ENCODE assay signal across 16 cellular contexts in genomic region chr2:66689456-66690051, GRCh38.
DNase-seq lines count a peak whose midpoint lies in the region; ATAC-seq and TF ChIP-seq lines count a peak whose summit lies in the region.
"Had no signal": no experiment of that assay in that cellular context is flagged by ENCODE, and none has a peak within 500 bp of the region (broad histone marks: within the 10 kb centered on the region; RNA-seq: fewer than 3 reads in every experiment).

No MANE protein-coding gene starts in this region.

- in situ Hi-C loops in G401 (cut with HindIII; ENCODE audit: low sequenced_read_pairs): no loop called here

- H3K9me3 Mint-ChIP-seq in type B pancreatic cell (no peaks in the 10 kb centered on the region), Caco-2 (ENCODE audit: unreplicated experiment) (no peaks in the 10 kb centered on the region)
- H3K9me3 Mint-ChIP-seq: HFFc6 had no signal

- no peaks in the 10 kb centered on the region for H3K36me3 Mint-ChIP-seq in type B pancreatic cell
- no peaks in the 10 kb centered on the region for H3K36me3 Mint-ChIP-seq in Caco-2 (ENCODE audit: insufficient read depth, unreplicated experiment)

- CTCF ChIA-PET in Caco-2 (lab: Charles Lee): no interaction called here

- H3K27me3 Mint-ChIP-seq in type B pancreatic cell: no peaks in the 10 kb centered on the region
- peaks cover 2% of the 10 kb centered on the region for H3K27me3 Mint-ChIP-seq in Caco-2 (ENCODE audit: insufficient read depth, unreplicated experiment)

- no peaks in the 10 kb centered on the region for H3K4me1 ChIP-seq in Caco-2

- peak; percentile 81 for DNase-seq in G401 (ENCODE audit: low spot score)
- peak; percentile 71 for DNase-seq in fibroblast of the aortic adventitia (ENCODE audit: low read depth)
- DNase-seq in omental fat pad (ENCODE audit: low spot score): no peak
- no peak for DNase-seq in type B pancreatic cell (ENCODE audit: extremely low spot score, unreplicated experiment)
- DNase-seq in stimulated activated naive CD4-positive, alpha-beta T cell (lab: John Stamatoyannopoulos, UW): no peak
- DNase-seq in ureter (ENCODE audit: low spot score): no peak
- DNase-seq in Caco-2: no peak
- DNase-seq in NCI-H446 treated with DMSO at 0.1 percent for 48 hours (lab: John Stamatoyannopoulos, UW): no peak
- DNase-seq: DMS153, EL, HFFc6, NCI-H1092 treated with DMSO at 0.1 percent for 48 hours, NCI-H1694 treated with DMSO at 0.1 percent for 48 hours, NCI-H748 treated with DMSO at 0.1 percent for 48 hours, Right ventricle myocardium superior had no signal

- H3K27ac Mint-ChIP-seq in type B pancreatic cell: no peak overlapping the region
- no peak overlapping the region for H3K27ac Mint-ChIP-seq in Caco-2 (ENCODE audit: unreplicated experiment)
- H3K27ac Mint-ChIP-seq: HFFc6 had no signal

- TF ChIP-seq CTCF in fibroblast of the aortic adventitia (IDR thresholded peaks at IDR 0.05; ENCODE audit: insufficient read depth, low read length): no peak
- no peak for TF ChIP-seq CTCF in omental fat pad (IDR thresholded peaks at IDR 0.05)
- no peak for TF ChIP-seq CTCF in type B pancreatic cell (conservative IDR thresholded peaks at IDR 0.05)
- no peak for TF ChIP-seq CTCF in Caco-2 (IDR thresholded peaks at IDR 0.05; ENCODE audit: insufficient read depth in 1 of 2, low read depth in 1 of 2, low read length in 1 of 2, severe bottlenecking in 1 of 2, unreplicated experiment in 1 of 2)

- H3K4me1 Mint-ChIP-seq in type B pancreatic cell (ENCODE audit: unreplicated experiment) (peaks cover 54% of the 10 kb centered on the region), Caco-2 (ENCODE audit: low read depth, unreplicated experiment) (no peaks in the 10 kb centered on the region)

- H3K4me3 Mint-ChIP-seq in type B pancreatic cell: peak overlapping the region; percentile 62
- no peak overlapping the region for H3K4me3 Mint-ChIP-seq in Caco-2 (ENCODE audit: unreplicated experiment)
- H3K4me3 Mint-ChIP-seq: HFFc6 had no signal

- ATAC-seq in omental fat pad (ENCODE audit: low FRiP score): peak; percentile 26
- ATAC-seq: HepG2 had no signal

- H3K27me3 ChIP-seq in Caco-2 (replicated peaks; ENCODE audit: control insufficient read depth, insufficient read depth, low read length): no peaks in the 10 kb centered on the region

- H3K9me3 ChIP-seq in Caco-2: no peaks in the 10 kb centered on the region

- no peak overlapping the region for H3K4me3 ChIP-seq in fibroblast of the aortic adventitia (ENCODE audit: low read depth, low read length)
- H3K4me3 ChIP-seq in Caco-2 (ENCODE audit: low read depth, low read length): no peak overlapping the region

- POLR2A ChIA-PET in Caco-2 (lab: Charles Lee): no interaction called here

- no peaks in the 10 kb centered on the region for H3K36me3 ChIP-seq in Caco-2 (ENCODE audit: control insufficient read depth, insufficient read depth, low read length)

- no TSS peak for BruUV-seq in Caco-2 (replicated peaks; lab: Mats Ljungman, UMichigan)

- intact Hi-C loops in Caco-2 (cut with micrococcal nuclease; ENCODE audit: unreplicated experiment): no loop called here

Comparison
In these comparisons a context has a peak if more than half of its experiments do, and no peak if none do; other contexts are left out.
1. DNase-seq: peak in G401 (single experiment) and fibroblast of the aortic adventitia (single experiment); none in omental fat pad (single experiment), type B pancreatic cell (single experiment), stimulated activated naive CD4-positive, alpha-beta T cell (0 of 6), ureter (single experiment), Caco-2 (0 of 2) and NCI-H446 treated with DMSO at 0.1 percent for 48 hours (single experiment).